ENCODE assay signal across 8 cellular contexts in genomic region chr4:186607490-186607889, GRCh38. TPM values are rescaled to one million over a fixed set of nuclear protein-coding genes. Genes with fewer than 3 reads are reported as not detected.
"Had no signal": no experiment of that assay in that cellular context is flagged by ENCODE, and none has a peak within 500 bp of the region (broad histone marks: within the 10 kb centered on the region; RNA-seq: fewer than 3 reads in every experiment).

No MANE protein-coding gene starts in this region.

- FAIRE-seq: K562 had no signal

- H3K4me2 ChIP-seq: GM23338 had no signal

- DNase-seq: H7, HFFc6, KG1 had no signal

- ATAC-seq: GM23338, K562 had no signal

- H2AFZ ChIP-seq: GM23338 had no signal

- H3K27ac ChIP-seq: HL-60 had no signal

- H3K4me3 ChIP-seq: GM23338, HAP-1, K562 had no signal

- H3K9me3 ChIP-seq: HAP-1 had no signal

RNA-seq across cellular contexts. Expression of gene MTNR1A, which starts 52.1 kb away (rescaled TPM):
- total RNA-seq: HFFc6, HT1080 had no signal
